In the genomic region with DNA sequence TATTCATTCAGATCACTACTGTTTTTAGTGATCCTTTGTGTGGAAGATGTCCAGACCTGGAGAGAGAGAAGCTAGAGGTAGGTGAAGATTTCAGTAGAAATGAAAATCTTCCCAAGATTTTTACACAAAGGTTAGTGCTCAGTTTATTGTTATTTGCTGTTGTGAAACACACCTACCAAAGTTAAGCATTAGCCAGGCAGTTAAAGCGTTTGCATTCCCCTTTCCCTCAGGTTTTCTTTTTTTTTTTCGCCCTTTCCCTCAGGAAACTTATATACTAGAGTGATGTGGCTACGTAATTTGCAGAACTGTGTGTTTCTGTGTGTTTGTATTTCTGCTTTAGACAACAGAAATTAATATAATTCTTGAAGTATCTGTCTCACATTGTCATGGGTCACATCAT, we compare ENCODE assay signal across 15 cellular contexts. TPM values are rescaled to one million over a fixed set of nuclear protein-coding genes. Genes with fewer than 3 reads are reported as not detected.
DNase-seq lines count a peak whose midpoint lies in the region; ATAC-seq and TF ChIP-seq lines count a peak whose summit lies in the region.
"Had no signal": no experiment of that assay in that cellular context is flagged by ENCODE, and none has a peak within 500 bp of the region (broad histone marks: within the 10 kb centered on the region; RNA-seq: fewer than 3 reads in every experiment).

No MANE protein-coding gene starts in this region.

- no peak overlapping the region for H2BK20ac ChIP-seq in H9 (ENCODE audit: low read depth, low read length, poor library complexity, severe bottlenecking)

- H2AK5ac ChIP-seq in H9 (ENCODE audit: insufficient read length, low read length): no peak overlapping the region

- ATAC-seq in activated B cell treated with CpG ODN at 0.5 μM for 24 hours (ENCODE audit: low read depth): no peak
- ATAC-seq: Right ventricle myocardium inferior had no signal

- H3K27me3 ChIP-seq in H9 (ENCODE audit: insufficient read depth, low read length): no peaks in the 10 kb centered on the region
- no peaks in the 10 kb centered on the region for H3K27me3 ChIP-seq in sigmoid colon
- H3K27me3 ChIP-seq: Peyer's patch had no signal

- no peaks in the 10 kb centered on the region for H3K23me2 ChIP-seq in H9 (ENCODE audit: insufficient read length, low read depth, low read length, poor library complexity, severe bottlenecking)

- no peak for TF ChIP-seq POLR2A in sigmoid colon (IDR thresholded peaks at IDR 0.05)

- POLR2A ChIA-PET in activated B cell treated with CpG ODN at 0.5 μM for 24 hours (lab: Charles Lee): no interaction called here
- POLR2A ChIA-PET in HEK293T (lab: Yijun Ruan, JAX): no interaction called here

- H3K36me3 ChIP-seq in sigmoid colon: peaks cover 0 to 26% (median 0%) of the 10 kb centered on the region in 4 donors

- no peak overlapping the region for H3K4me3 ChIP-seq in sigmoid colon
- H3K4me3 ChIP-seq: Peyer's patch had no signal

- no peak overlapping the region for H3K18ac ChIP-seq in H9 (ENCODE audit: insufficient read length, low read depth, low read length)

- H4K91ac ChIP-seq in H9 (ENCODE audit: insufficient read length, low read depth, low read length): no peak overlapping the region

- H3K36me3 Mint-ChIP-seq in H9 (ENCODE audit: insufficient read depth in 1 of 3, low read depth in 3 of 3) (no peaks in the 10 kb centered on the region; a peak in 2 of 7 replicates), activated B cell treated with CpG ODN at 0.5 μM for 24 hours (ENCODE audit: low read depth) (peaks cover 55% of the 10 kb centered on the region)

- H2AFZ ChIP-seq in H9 (ENCODE audit: low read length): no peak overlapping the region

- H3K4me3 Mint-ChIP-seq in H9: no peak overlapping the region
- H3K4me3 Mint-ChIP-seq in activated B cell treated with CpG ODN at 0.5 μM for 24 hours: no peak overlapping the region

- DNase-seq in H9 (no peak), activated B cell treated with CpG ODN at 0.5 μM for 24 hours (no peak), left kidney (ENCODE audit: low read depth, low spot score) (peak; percentile 31), renal cortical epithelial cell (ENCODE audit: low read depth) (peak; percentile 79), HEK293T (ENCODE audit: extremely low spot score) (no peak), sigmoid colon (no peak), GM19238 (ENCODE audit: insufficient read length, low spot score) (no peak)
- DNase-seq: ACHN, DMS79 treated with DMSO at 0.1 percent for 48 hours, NCI-H1694, Peyer's patch had no signal

- H2BK15ac ChIP-seq in H9 (ENCODE audit: low read depth, low read length): no peak overlapping the region

- H3K9me3 Mint-ChIP-seq in H9 (no peaks in the 10 kb centered on the region), activated B cell treated with CpG ODN at 0.5 μM for 24 hours (no peaks in the 10 kb centered on the region)

- no peaks in the 10 kb centered on the region for H3K79me2 ChIP-seq in H9 (ENCODE audit: insufficient read depth, low read length)

- no peak overlapping the region for H2BK5ac ChIP-seq in H9 (ENCODE audit: insufficient read length, low read length)

- intact Hi-C loops in activated B cell treated with CpG ODN at 0.5 μM for 24 hours (cut with micrococcal nuclease) (no loop called here), sigmoid colon (cut with DNase I) (no loop called here)

- no peak overlapping the region for H4K5ac ChIP-seq in H9 (ENCODE audit: insufficient read length, low read depth, low read length)

- H2BK12ac ChIP-seq in H9 (ENCODE audit: insufficient read length, low read depth, low read length): no peak overlapping the region

- WGBS in H9 (ENCODE audit: extremely low coverage, insufficient read length, low lambda C conversion rate): no CpG with 5 or more reads among the region's 3 CpGs
- WGBS in sigmoid colon, 2 donors: 22 to 70% methylated on average over 3 of the region's 3 CpGs

- no peak overlapping the region for H3K4ac ChIP-seq in H9 (ENCODE audit: low read depth, low read length)

- H3K9ac ChIP-seq in H9 (ENCODE audit: extremely low read depth, insufficient read length, low read length): no peak overlapping the region

- H3K4me1 ChIP-seq in H9 (ENCODE audit: insufficient read depth, low read length): peaks cover 9% of the 10 kb centered on the region; the same call in 1 of the 2 replicates
- H3K4me1 ChIP-seq in sigmoid colon: peaks cover 0 to 34% (median 14%) of the 10 kb centered on the region in 4 donors

- no peaks in the 10 kb centered on the region for H4K20me1 ChIP-seq in H9 (ENCODE audit: control insufficient read depth, insufficient read depth, insufficient read length)

- CTCF ChIA-PET in activated B cell treated with CpG ODN at 0.5 μM for 24 hours (lab: Charles Lee) (no interaction called here), HEK293T (lab: Yijun Ruan, JAX) (no interaction called here)

- H3K4me1 Mint-ChIP-seq in H9 (peaks cover 53 to 68% of the 10 kb centered on the region in 2 experiments), activated B cell treated with CpG ODN at 0.5 μM for 24 hours (peaks cover 84% of the 10 kb centered on the region)

- H3K27ac Mint-ChIP-seq in H9 (peak overlapping the region; percentile 58 to 97 (median 65); a peak in 5 of 7 replicates), activated B cell treated with CpG ODN at 0.5 μM for 24 hours (peak overlapping the region; percentile 37)

- no peak overlapping the region for H3K56ac ChIP-seq in H9 (ENCODE audit: insufficient read length, low read depth, low read length)

- no peak overlapping the region for H3T11ph ChIP-seq in H9 (ENCODE audit: low read length)

- H3K79me1 ChIP-seq in H9 (ENCODE audit: insufficient read depth, low read depth, low read length, poor library complexity, severe bottlenecking): no peaks in the 10 kb centered on the region

- H3K14ac ChIP-seq in H9 (ENCODE audit: insufficient read depth, low read length): no peak overlapping the region

- TF ChIP-seq CTCF in H9 (conservative IDR thresholded peaks at IDR 0.05) (no peak), activated B cell treated with CpG ODN at 0.5 μM for 24 hours (IDR thresholded peaks at IDR 0.05) (no peak), sigmoid colon (IDR thresholded peaks at IDR 0.05) (no peak)

- no peak overlapping the region for H3K23ac ChIP-seq in H9 (ENCODE audit: insufficient read length, low read depth, low read length)

- TF ChIP-seq EP300 in sigmoid colon (IDR thresholded peaks at IDR 0.05): no peak

- H3K27me3 Mint-ChIP-seq in H9 (ENCODE audit: low read depth) (no peaks in the 10 kb centered on the region), activated B cell treated with CpG ODN at 0.5 μM for 24 hours (no peaks in the 10 kb centered on the region)

- H3K27ac ChIP-seq in H9 (ENCODE audit: insufficient read length, low read depth, low read length) (no peak overlapping the region), sigmoid colon (no peak overlapping the region)
- H3K27ac ChIP-seq: C4-2B, Peyer's patch had no signal

- no peak overlapping the region for H2BK120ac ChIP-seq in H9 (ENCODE audit: low read depth, low read length, poor library complexity, severe bottlenecking)

- no peak overlapping the region for H3K4me2 ChIP-seq in H9 (ENCODE audit: insufficient read depth, insufficient read length, low read length)

- no peak overlapping the region for H4K8ac ChIP-seq in H9 (replicated peaks; ENCODE audit: insufficient read length, low read depth, low read length)

- no peaks in the 10 kb centered on the region for H3K9me3 ChIP-seq in H9 (ENCODE audit: control insufficient read depth, low read depth, low read length)
- H3K9me3 ChIP-seq in sigmoid colon: no peaks in the 10 kb centered on the region
- H3K9me3 ChIP-seq: Peyer's patch had no signal

TF ChIP-seq in HEK293T, 16 proteins besides CTCF, POLR2A, EP300 and RAD21:
- TF ChIP-seq FOXM1 (IDR thresholded peaks at IDR 0.05; ENCODE audit: borderline replicate concordance) (no peak), CTBP1 (IDR thresholded peaks at IDR 0.05; ENCODE audit: borderline replicate concordance) (no peak), SP1 (IDR thresholded peaks at IDR 0.05) (no peak), FOXK2 (IDR thresholded peaks at IDR 0.05) (no peak), SUZ12 (IDR thresholded peaks at IDR 0.05) (no peak), NFRKB (IDR thresholded peaks at IDR 0.05) (no peak), FOXA1 (IDR thresholded peaks at IDR 0.05) (no peak), ELF4 (IDR thresholded peaks at IDR 0.05) (no peak), BHLHE40 (IDR thresholded peaks at IDR 0.05; ENCODE audit: borderline replicate concordance) (no peak), TARDBP (IDR thresholded peaks at IDR 0.05) (no peak), HDGF (IDR thresholded peaks at IDR 0.05; ENCODE audit: borderline replicate concordance) (no peak), ARNT (IDR thresholded peaks at IDR 0.05) (no peak), LEF1 (IDR thresholded peaks at IDR 0.05; ENCODE audit: borderline replicate concordance) (no peak), ZNF384 (IDR thresholded peaks at IDR 0.05) (no peak), L3MBTL2 (conservative IDR thresholded peaks at IDR 0.05) (no peak)
- TF ChIP-seq, protein P1, sequence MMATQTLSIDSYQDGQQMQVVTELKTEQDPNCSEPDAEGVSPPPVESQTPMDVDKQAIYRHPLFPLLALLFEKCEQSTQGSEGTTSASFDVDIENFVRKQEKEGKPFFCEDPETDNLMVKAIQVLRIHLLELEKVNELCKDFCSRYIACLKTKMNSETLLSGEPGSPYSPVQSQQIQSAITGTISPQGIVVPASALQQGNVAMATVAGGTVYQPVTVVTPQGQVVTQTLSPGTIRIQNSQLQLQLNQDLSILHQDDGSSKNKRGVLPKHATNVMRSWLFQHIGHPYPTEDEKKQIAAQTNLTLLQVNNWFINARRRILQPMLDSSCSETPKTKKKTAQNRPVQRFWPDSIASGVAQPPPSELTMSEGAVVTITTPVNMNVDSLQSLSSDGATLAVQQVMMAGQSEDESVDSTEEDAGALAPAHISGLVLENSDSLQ (IDR thresholded peaks at IDR 0.05): no peak

RNA-seq across cellular contexts. Expression of a gene that starts 34.5 kb away (rescaled TPM):
- 12.0 and 14.2 TPM in 2 replicates for total RNA-seq in H9 (2021)
- 92.7 and 110 TPM in 2 replicates for total RNA-seq in activated B cell treated with CpG ODN at 0.5 μM for 24 hours
- total RNA-seq in renal cortical epithelial cell: 37.2 and 60.7 TPM in 2 replicates
- 10 to 100 TPM; 46.4 to 66.5 (median 64.8) TPM for total RNA-seq in sigmoid colon
- polyA plus RNA-seq in sigmoid colon: 10 to 100 TPM; 20.4 to 31.4 (median 26.4) TPM

RNA-seq across cellular contexts. Expression of a gene that starts 58.3 kb away (rescaled TPM):
- total RNA-seq in H9 (2021): 0.48 and 0.52 TPM in 2 replicates
- 0.64 and 1.2 TPM in 2 replicates for total RNA-seq in activated B cell treated with CpG ODN at 0.5 μM for 24 hours
- total RNA-seq in renal cortical epithelial cell: 0.45 TPM in 1 of 2 replicates, not detected in the other
- 100 to 1,000 TPM in 2 of 4 donors, 10 to 100 TPM in 2; 46.7 to 150 (median 99.3) TPM for total RNA-seq in sigmoid colon
- polyA plus RNA-seq in sigmoid colon: 1 to 10 TPM in 2 of 3 donors, under 1 TPM in 1; 0.69 to 2.6 (median 1.2) TPM
- total RNA-seq: NCI-H460, SK-MEL-5 had no signal

Comparison
In these comparisons a context has a peak if more than half of its experiments do, and no peak if none do; other contexts are left out.
1. DNase-seq: peak in left kidney (single experiment) and renal cortical epithelial cell (single experiment); none in H9 (single experiment), activated B cell treated with CpG ODN at 0.5 μM for 24 hours (single experiment), HEK293T (single experiment), sigmoid colon (single experiment) and GM19238 (single experiment).
2. RNA of a gene that starts 58.3 kb away (total RNA-seq): 46.7 to 150 TPM in sigmoid colon; 0.64 to 1.2 TPM in activated B cell treated with CpG ODN at 0.5 μM for 24 hours, 0.48 to 0.52 TPM in H9 and 0.45 TPM in renal cortical epithelial cell; every median in the first group is over 10 times any median in the second.